25 cellular contexts compared by ENCODE assay signal in genomic region chr2:218249686-218250085, GRCh38. TPM values are rescaled to one million over a fixed set of nuclear protein-coding genes. Genes with fewer than 3 reads are reported as not detected.
A peak's percentile ranks its signal among the peaks of the same experiment; 100 is the strongest.
DNase-seq lines count a peak whose midpoint lies in the region; ATAC-seq, FAIRE-seq and TF ChIP-seq lines count a peak whose summit lies in the region.
"Had no signal": no experiment of that assay in that cellular context is flagged by ENCODE, and none has a peak within 500 bp of the region (broad histone marks: within the 10 kb centered on the region; RNA-seq: fewer than 3 reads in every experiment).

No MANE protein-coding gene starts in this region.

- H3K9me3 ChIP-seq in osteoblast (ENCODE audit: low read depth, low read length), result no peaks in the 10 kb centered on the region
- H3K9me3 ChIP-seq: ovary, tibial artery had no signal

- intact Hi-C loops in dendritic cell treated with granulocyte-macrophage colony-stimulating factor and Interleukin-4, amounts not matched to agents 40 ng/mL and 50 ng/mL, for 4 days (cut with micrococcal nuclease), result loop anchor here (5.0 kb wide), 1 partner anchor 62 kb away; no protein-coding TSS in a partner anchor

- H3K36me3 Mint-ChIP-seq in activated naive CD4-positive, alpha-beta T cell treated with anti-CD3 and anti-CD28 coated beads, Interleukin-2, amount 10 ng/mL, durations not matched to agents 7 days and 5 days, result peaks cover 74% of the 10 kb centered on the region
- H3K36me3 Mint-ChIP-seq in dendritic cell treated with granulocyte-macrophage colony-stimulating factor and Interleukin-4, amounts not matched to agents 40 ng/mL and 50 ng/mL, for 4 days (ENCODE audit: low read depth), result peaks cover 100% of the 10 kb centered on the region
- peaks cover 64% of the 10 kb centered on the region for H3K36me3 Mint-ChIP-seq in osteocyte (ENCODE audit: unreplicated experiment)

- H3K27ac Mint-ChIP-seq in activated naive CD4-positive, alpha-beta T cell treated with anti-CD3 and anti-CD28 coated beads, Interleukin-2, amount 10 ng/mL, durations not matched to agents 7 days and 5 days, result peak overlapping the region; percentile 49
- H3K27ac Mint-ChIP-seq in dendritic cell treated with granulocyte-macrophage colony-stimulating factor and Interleukin-4, amounts not matched to agents 40 ng/mL and 50 ng/mL, for 4 days, result peak overlapping the region; percentile 81
- peak overlapping the region; percentile 23 for H3K27ac Mint-ChIP-seq in osteocyte (ENCODE audit: unreplicated experiment)

- no peaks in the 10 kb centered on the region for H3K27me3 Mint-ChIP-seq in activated naive CD4-positive, alpha-beta T cell treated with anti-CD3 and anti-CD28 coated beads, Interleukin-2, amount 10 ng/mL, durations not matched to agents 7 days and 5 days
- H3K27me3 Mint-ChIP-seq in dendritic cell treated with granulocyte-macrophage colony-stimulating factor and Interleukin-4, amounts not matched to agents 40 ng/mL and 50 ng/mL, for 4 days, result no peaks in the 10 kb centered on the region
- no peaks in the 10 kb centered on the region for H3K27me3 Mint-ChIP-seq in osteocyte (ENCODE audit: unreplicated experiment)

- no peak overlapping the region for H3K4me3 ChIP-seq in osteoblast (ENCODE audit: insufficient read depth, low read length)
- H3K4me3 ChIP-seq: ovary, SK-N-MC, tibial artery had no signal

- H3K4me1 Mint-ChIP-seq in activated naive CD4-positive, alpha-beta T cell treated with anti-CD3 and anti-CD28 coated beads, Interleukin-2, amount 10 ng/mL, durations not matched to agents 7 days and 5 days, result peaks cover 3% of the 10 kb centered on the region
- peaks cover 73% of the 10 kb centered on the region for H3K4me1 Mint-ChIP-seq in dendritic cell treated with granulocyte-macrophage colony-stimulating factor and Interleukin-4, amounts not matched to agents 40 ng/mL and 50 ng/mL, for 4 days (ENCODE audit: low read depth)
- peaks cover 2% of the 10 kb centered on the region for H3K4me1 Mint-ChIP-seq in osteocyte (ENCODE audit: unreplicated experiment)

- no peak for FAIRE-seq in GM12891 (lab: Jason Lieb, UNC)

- peak; percentile 12; the same call in 1 of the 2 replicates for TF ChIP-seq POLR2A in GM12891 (IDR thresholded peaks at IDR 0.05; ENCODE audit: low read depth, low read length)

- no peak overlapping the region for H3K4me2 ChIP-seq in osteoblast (ENCODE audit: insufficient read depth, low read length)

- H3K9me3 Mint-ChIP-seq in activated naive CD4-positive, alpha-beta T cell treated with anti-CD3 and anti-CD28 coated beads, Interleukin-2, amount 10 ng/mL, durations not matched to agents 7 days and 5 days, result no peaks in the 10 kb centered on the region
- H3K9me3 Mint-ChIP-seq in dendritic cell treated with granulocyte-macrophage colony-stimulating factor and Interleukin-4, amounts not matched to agents 40 ng/mL and 50 ng/mL, for 4 days, result no peaks in the 10 kb centered on the region
- H3K9me3 Mint-ChIP-seq in osteocyte (ENCODE audit: unreplicated experiment), result no peaks in the 10 kb centered on the region

- H3K36me3 ChIP-seq in osteoblast (ENCODE audit: insufficient read depth, low read length), result peaks cover 97% of the 10 kb centered on the region

- CTCF ChIA-PET in activated naive CD4-positive, alpha-beta T cell treated with anti-CD3 and anti-CD28 coated beads, Interleukin-2, amount 10 ng/mL, durations not matched to agents 7 days and 5 days (lab: Charles Lee), result no interaction called here

- peaks cover 12% of the 10 kb centered on the region for H3K4me1 ChIP-seq in osteoblast (ENCODE audit: insufficient read depth, low read length)
- H3K4me1 ChIP-seq: tibial artery had no signal

- TF ChIP-seq CTCF in osteocyte (IDR thresholded peaks at IDR 0.05) (no peak), osteoblast (IDR thresholded peaks at IDR 0.05; ENCODE audit: extremely low read depth, low read depth, low read length) (no peak)

- no peak for ATAC-seq in HG02642 (IDR thresholded peaks at IDR 0.05; ENCODE audit: poor library complexity, unreplicated experiment)

- H3K4me3 Mint-ChIP-seq in activated naive CD4-positive, alpha-beta T cell treated with anti-CD3 and anti-CD28 coated beads, Interleukin-2, amount 10 ng/mL, durations not matched to agents 7 days and 5 days, result no peak overlapping the region
- H3K4me3 Mint-ChIP-seq in dendritic cell treated with granulocyte-macrophage colony-stimulating factor and Interleukin-4, amounts not matched to agents 40 ng/mL and 50 ng/mL, for 4 days, result no peak overlapping the region
- H3K4me3 Mint-ChIP-seq in osteocyte (ENCODE audit: unreplicated experiment), result no peak overlapping the region

- H4K20me1 ChIP-seq in osteoblast (ENCODE audit: insufficient read depth, low read length), result peaks cover 25% of the 10 kb centered on the region

- H3K27me3 ChIP-seq in osteoblast (ENCODE audit: insufficient read depth, low read length), result no peaks in the 10 kb centered on the region
- H3K27me3 ChIP-seq: ovary, tibial artery had no signal

- H3K27ac ChIP-seq in osteoblast (ENCODE audit: low read depth, low read length), result no peak overlapping the region
- H3K27ac ChIP-seq: ovary, SK-N-MC, tibial artery had no signal

- H2AFZ ChIP-seq in osteoblast (ENCODE audit: low read length), result no peak overlapping the region

- no peak for DNase-seq in activated naive CD4-positive, alpha-beta T cell treated with anti-CD3 and anti-CD28 coated beads, Interleukin-2, amount 10 ng/mL, durations not matched to agents 7 days and 5 days
- no peak for DNase-seq in activated naive CD4-positive, alpha-beta T cell (lab: John Stamatoyannopoulos, UW)
- DNase-seq in GM12891 (ENCODE audit: insufficient read length, low spot score) (no peak), osteocyte (ENCODE audit: extremely low spot score, unreplicated experiment) (no peak), osteoblast (ENCODE audit: insufficient read length, low spot score, missing footprints) (no peak), mucosa of gallbladder (ENCODE audit: low spot score) (no peak)
- DNase-seq: activated CD4-positive, alpha-beta T cell treated with anti-CD3 and anti-CD28 coated beads for 48 hours; activated gamma-delta T cell treated with Interleukin-2 at 50 U/mL for 16 hours; aorta; C1 segment of cervical spinal cord; central memory CD4-positive, alpha-beta T cell; DMS 273 treated with DMSO at 0.1 percent for 48 hours; head of caudate nucleus; NCI-H1417; NCI-H2081 treated with DMSO at 0.1 percent for 48 hours; NCI-H82; ovary; RPMI8226; stimulated activated CD4-positive, alpha-beta T cell treated with anti-CD3 and anti-CD28 coated beads, Interleukin-4, amount 100 ng/mL, for 1 hour; stimulated activated naive CD4-positive, alpha-beta T cell treated with Interleukin-2 at 50 U/mL for 16 hours; tibial artery had no signal

- peaks cover 25% of the 10 kb centered on the region for H3K79me2 ChIP-seq in osteoblast (ENCODE audit: insufficient read depth, low read length)

TF ChIP-seq in GM12891, 5 proteins besides CTCF, POLR2A, EP300 and RAD21:
- TF ChIP-seq SPI1 (IDR thresholded peaks at IDR 0.05; ENCODE audit: low read depth, low read length) (no peak), POU2F2 (IDR thresholded peaks at IDR 0.05; ENCODE audit: low read depth, low read length) (no peak), PAX5 (IDR thresholded peaks at IDR 0.05; ENCODE audit: insufficient read depth, low read length, severe bottlenecking) (no peak), TAF1 (IDR thresholded peaks at IDR 0.05; ENCODE audit: low read depth, low read length) (no peak), POLR2AphosphoS5 (IDR thresholded peaks at IDR 0.05; ENCODE audit: low read depth, low read length) (no peak)
TF ChIP-seq in GM12891: peak in this region for 0.

RNA-seq across cellular contexts. Expression of gene GPBAR1, which starts 11.1 kb away (rescaled TPM):
- 0.22 TPM for polyA plus RNA-seq in GM12891 (2012; ENCODE audit: low read depth, missing spikeins)
- not detected in 2 replicates for total RNA-seq in osteocyte
- total RNA-seq in osteoblast, result 0.36 TPM in 1 of 2 replicates, not detected in the other
- 49.3 TPM for total RNA-seq in mucosa of gallbladder
- total RNA-seq: fibroblast of villous mesenchyme had no signal

RNA-seq across cellular contexts. Expression of gene AAMP, which starts 20.3 kb away (rescaled TPM):
- polyA plus RNA-seq in GM12891 (2012; ENCODE audit: low read depth, missing spikeins), result 59.1 TPM
- 62.9 and 66.3 TPM in 2 replicates for total RNA-seq in osteocyte
- total RNA-seq in osteoblast, result 85.7 and 97.0 TPM in 2 replicates
- 114 TPM for total RNA-seq in mucosa of gallbladder

RNA-seq across cellular contexts. Expression of gene PNKD, which starts 20.6 kb away (rescaled TPM):
- 42.6 TPM for polyA plus RNA-seq in GM12891 (2012; ENCODE audit: low read depth, missing spikeins)
- total RNA-seq in osteocyte (43.0 and 45.0 TPM in 2 replicates), osteoblast (23.2 and 24.2 TPM in 2 replicates), mucosa of gallbladder (154 TPM)

RNA-seq across cellular contexts. Expression of gene ARPC2, which starts 32.7 kb away (rescaled TPM):
- polyA plus RNA-seq in GM12891 (2012; ENCODE audit: low read depth, missing spikeins), result 389 TPM
- total RNA-seq in osteocyte, result 265 and 284 TPM in 2 replicates
- total RNA-seq in osteoblast, result 301 and 315 TPM in 2 replicates
- 239 TPM for total RNA-seq in mucosa of gallbladder

RNA-seq across cellular contexts. Expression of gene TMBIM1, which starts 42.6 kb away (rescaled TPM):
- 37.9 TPM for polyA plus RNA-seq in GM12891 (2012; ENCODE audit: low read depth, missing spikeins)
- 86.4 and 97.4 TPM in 2 replicates for total RNA-seq in osteocyte
- total RNA-seq in osteoblast, result 155 and 187 TPM in 2 replicates
- 388 TPM for total RNA-seq in mucosa of gallbladder

Comparison
In these comparisons a context has a peak if more than half of its experiments do, and no peak if none do; other contexts are left out.
1. H3K27ac Mint-ChIP-seq: peak in every context shown above with its lines; median percentile 81 in dendritic cell treated with granulocyte-macrophage colony-stimulating factor and Interleukin-4, amounts not matched to agents 40 ng/mL and 50 ng/mL, for 4 days; 49 in activated naive CD4-positive, alpha-beta T cell treated with anti-CD3 and anti-CD28 coated beads, Interleukin-2, amount 10 ng/mL, durations not matched to agents 7 days and 5 days; 23 in osteocyte.
2. RNA of gene GPBAR1, which starts 11.1 kb away (total RNA-seq): 49.3 TPM in mucosa of gallbladder (single experiment); 0.36 TPM in osteoblast and not detected in osteocyte; every median in the first group is over 10 times any median in the second.